ENCODE assay signal across 24 cellular contexts in the genomic region with DNA sequence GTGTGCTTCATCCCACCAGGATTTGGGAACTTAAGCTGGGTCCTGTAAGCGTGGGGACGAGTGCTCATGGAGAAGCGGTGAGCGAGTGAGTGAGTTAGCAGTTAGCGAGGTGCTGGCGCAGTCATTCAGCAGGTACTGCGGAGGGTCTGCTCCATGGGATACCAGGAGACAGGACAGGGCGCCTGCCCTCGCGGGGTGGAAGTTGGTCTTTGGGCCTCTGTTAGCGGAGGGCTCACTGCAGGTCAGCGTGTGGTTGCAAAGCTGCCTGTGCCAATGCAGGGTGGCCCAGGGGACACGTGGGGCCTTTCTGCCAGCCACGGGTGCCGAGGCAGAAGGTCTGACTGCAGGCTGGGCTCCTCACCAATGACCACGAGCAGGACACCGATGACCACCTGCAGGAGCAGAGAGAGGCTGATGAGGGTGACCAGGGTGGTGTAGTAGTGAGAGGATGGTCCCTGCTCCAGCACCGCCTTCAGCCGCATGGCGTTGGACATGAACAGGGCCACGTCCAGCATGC.
DNase-seq lines count a peak whose midpoint lies in the region; ATAC-seq, FAIRE-seq and TF ChIP-seq lines count a peak whose summit lies in the region.
"Had no signal": no experiment of that assay in that cellular context is flagged by ENCODE, and none has a peak within 500 bp of the region (broad histone marks: within the 10 kb centered on the region; RNA-seq: fewer than 3 reads in every experiment).

No MANE protein-coding gene starts in this region.

- POLR2A ChIA-PET in CD4-positive, alpha-beta memory T cell (lab: Charles Lee; ENCODE audit: partially characterized antibody) = interaction anchor here (1.5 to 2.9 kb wide), 3 partner anchors 188 to 383 kb away, joined by 4 to 26 read pairs (median 6); a partner anchor contains a TSS
- POLR2A ChIA-PET in GM12878 (lab: Charles Lee) = no interaction called here

- no peaks in the 10 kb centered on the region for H3K9me3 Mint-ChIP-seq in activated naive CD4-positive, alpha-beta T cell treated with anti-CD3 and anti-CD28 coated beads, Interleukin-2, amount 10 ng/mL, durations not matched to agents 7 days and 5 days
- no peaks in the 10 kb centered on the region for H3K9me3 Mint-ChIP-seq in activated naive CD4-positive, alpha-beta T cell treated with anti-CD3 and anti-CD28 coated beads for 36 hours
- peaks cover 0 to 2% (median 0%) of the 10 kb centered on the region in 8 donors for H3K9me3 Mint-ChIP-seq in CD4-positive, alpha-beta memory T cell
- H3K9me3 Mint-ChIP-seq in neural crest cell = no peaks in the 10 kb centered on the region
- H3K9me3 Mint-ChIP-seq: activated B cell treated with CpG ODN at 0.5 μM for 24 hours; stimulated activated naive CD8-positive, alpha-beta T cell treated with anti-CD3 and anti-CD28 coated beads, Interleukin-15, amount 100 ng/mL, for 72 hours had no signal

- BruUV-seq in GM12878 (replicated peaks; lab: Mats Ljungman, UMichigan) (no TSS peak), mammary epithelial cell (replicated peaks; lab: Mats Ljungman, UMichigan) (no TSS peak)

- H3K36me3 Mint-ChIP-seq in activated naive CD4-positive, alpha-beta T cell treated with anti-CD3 and anti-CD28 coated beads, Interleukin-2, amount 10 ng/mL, durations not matched to agents 7 days and 5 days = peaks cover 23% of the 10 kb centered on the region
- peaks cover 1% of the 10 kb centered on the region for H3K36me3 Mint-ChIP-seq in activated naive CD4-positive, alpha-beta T cell treated with anti-CD3 and anti-CD28 coated beads for 36 hours (ENCODE audit: low read depth)
- H3K36me3 Mint-ChIP-seq in CD4-positive, alpha-beta memory T cell = peaks cover 0 to 8% of the 10 kb centered on the region in 2 donors
- no peaks in the 10 kb centered on the region for H3K36me3 Mint-ChIP-seq in neural crest cell (ENCODE audit: low read depth)

- intact Hi-C loops in activated naive CD4-positive, alpha-beta T cell treated with anti-CD3 and anti-CD28 coated beads for 36 hours (cut with micrococcal nuclease) = no loop called here
- intact Hi-C loops in CD4-positive, alpha-beta memory T cell (cut with micrococcal nuclease) = loop anchor here (5.0 to 10.0 kb wide), 2 partner anchors 529 to 1027 kb away; a partner anchor contains a TSS
- intact Hi-C loops in GM12878 (cut with micrococcal nuclease; ENCODE audit: unreplicated experiment) (loop anchor here (5.0 to 10.0 kb wide), 2 partner anchors 309 to 527 kb away; no protein-coding TSS in a partner anchor), mammary epithelial cell (cut with micrococcal nuclease) (no loop called here), posterior vena cava (cut with DNase I) (loop anchor here in 1 of 2 donors (10.0 kb wide), 1 partner anchor 389 kb away; no protein-coding TSS in a partner anchor)

- H3K79me2 ChIP-seq in GM12878 (ENCODE audit: control insufficient read depth, insufficient read depth, low read length) = no peaks in the 10 kb centered on the region
- H3K79me2 ChIP-seq in mammary epithelial cell (ENCODE audit: insufficient read depth, low read length) = no peaks in the 10 kb centered on the region

- H3K27me3 ChIP-seq in CD4-positive, alpha-beta memory T cell (ENCODE audit: insufficient read depth, low read length) = no peaks in the 10 kb centered on the region
- H3K27me3 ChIP-seq in GM12878 (replicated peaks in 1 of 2; ENCODE audit: control insufficient read depth in 2 of 2, insufficient read depth in 2 of 2, low read length in 1 of 2) (no peaks in the 10 kb centered on the region), mammary epithelial cell (ENCODE audit: insufficient read depth, low read length) (peaks cover 2% of the 10 kb centered on the region)
- H3K27me3 ChIP-seq: colonic mucosa had no signal

- peak overlapping the region; percentile 76 for H3K27ac Mint-ChIP-seq in activated naive CD4-positive, alpha-beta T cell treated with anti-CD3 and anti-CD28 coated beads, Interleukin-2, amount 10 ng/mL, durations not matched to agents 7 days and 5 days
- no peak overlapping the region for H3K27ac Mint-ChIP-seq in activated naive CD4-positive, alpha-beta T cell treated with anti-CD3 and anti-CD28 coated beads for 36 hours
- peak overlapping the region; percentile 24 to 97 (median 69) for H3K27ac Mint-ChIP-seq in CD4-positive, alpha-beta memory T cell
- H3K27ac Mint-ChIP-seq in neural crest cell (ENCODE audit: unreplicated experiment) = peak overlapping the region; percentile 19
- H3K27ac Mint-ChIP-seq: activated B cell treated with CpG ODN at 0.5 μM for 24 hours; stimulated activated naive CD8-positive, alpha-beta T cell treated with anti-CD3 and anti-CD28 coated beads, Interleukin-15, amount 100 ng/mL, for 72 hours had no signal

- peak overlapping the region; percentile 46 for H3K4me3 Mint-ChIP-seq in activated naive CD4-positive, alpha-beta T cell treated with anti-CD3 and anti-CD28 coated beads, Interleukin-2, amount 10 ng/mL, durations not matched to agents 7 days and 5 days
- no peak overlapping the region for H3K4me3 Mint-ChIP-seq in activated naive CD4-positive, alpha-beta T cell treated with anti-CD3 and anti-CD28 coated beads for 36 hours
- peak overlapping the region in 7 of 8 donors; percentile 61 to 93 (median 85) for H3K4me3 Mint-ChIP-seq in CD4-positive, alpha-beta memory T cell
- no peak overlapping the region for H3K4me3 Mint-ChIP-seq in neural crest cell
- H3K4me3 Mint-ChIP-seq: activated B cell treated with CpG ODN at 0.5 μM for 24 hours had no signal

- no peak overlapping the region for H3K4me3 ChIP-seq in CD4-positive, alpha-beta memory T cell (ENCODE audit: low read length in 2 of 2)
- no peak overlapping the region for H3K4me3 ChIP-seq in GM12878
- no peak overlapping the region for H3K4me3 ChIP-seq in mammary epithelial cell (replicated peaks in 1 of 3; ENCODE audit: insufficient read depth in 1 of 3, low read depth in 2 of 3, low read length in 3 of 3)
- H3K4me3 ChIP-seq: colonic mucosa, skin epidermis had no signal

- peaks cover 82% of the 10 kb centered on the region for H3K4me1 Mint-ChIP-seq in activated naive CD4-positive, alpha-beta T cell treated with anti-CD3 and anti-CD28 coated beads, Interleukin-2, amount 10 ng/mL, durations not matched to agents 7 days and 5 days
- H3K4me1 Mint-ChIP-seq in activated naive CD4-positive, alpha-beta T cell treated with anti-CD3 and anti-CD28 coated beads for 36 hours (ENCODE audit: low read depth) = peaks cover 76% of the 10 kb centered on the region
- peaks cover 59 to 86% (median 71%) of the 10 kb centered on the region in 4 donors for H3K4me1 Mint-ChIP-seq in CD4-positive, alpha-beta memory T cell
- H3K4me1 Mint-ChIP-seq in neural crest cell = peaks cover 8% of the 10 kb centered on the region

- RAD21 ChIA-PET in GM12878 (lab: Charles Lee; ENCODE audit: unreplicated experiment) = interaction anchor here (1.1 kb wide), 1 partner anchor 10 kb away, joined by 3 read pairs; no protein-coding TSS in a partner anchor

- H3K27me3 Mint-ChIP-seq in activated naive CD4-positive, alpha-beta T cell treated with anti-CD3 and anti-CD28 coated beads, Interleukin-2, amount 10 ng/mL, durations not matched to agents 7 days and 5 days = peaks cover 3% of the 10 kb centered on the region
- no peaks in the 10 kb centered on the region for H3K27me3 Mint-ChIP-seq in activated naive CD4-positive, alpha-beta T cell treated with anti-CD3 and anti-CD28 coated beads for 36 hours (ENCODE audit: low read depth)
- H3K27me3 Mint-ChIP-seq in CD4-positive, alpha-beta memory T cell = no peaks in the 10 kb centered on the region
- no peaks in the 10 kb centered on the region for H3K27me3 Mint-ChIP-seq in neural crest cell (ENCODE audit: low read depth)
- H3K27me3 Mint-ChIP-seq: activated B cell treated with CpG ODN at 0.5 μM for 24 hours; stimulated activated naive CD8-positive, alpha-beta T cell treated with anti-CD3 and anti-CD28 coated beads, Interleukin-15, amount 100 ng/mL, for 72 hours had no signal

- H3K36me3 ChIP-seq in CD4-positive, alpha-beta memory T cell (ENCODE audit: insufficient read depth, low read length) = no peaks in the 10 kb centered on the region
- H3K36me3 ChIP-seq in GM12878 (ENCODE audit: control insufficient read depth in 2 of 2, insufficient read depth in 2 of 2, low read length in 1 of 2) = no peaks in the 10 kb centered on the region
- H3K36me3 ChIP-seq in mammary epithelial cell (ENCODE audit: insufficient read depth, low read length) = no peaks in the 10 kb centered on the region
- H3K36me3 ChIP-seq: colonic mucosa had no signal

- H3K27ac ChIP-seq in CD4-positive, alpha-beta memory T cell (ENCODE audit: low read depth, low read length) = no peak overlapping the region
- H3K27ac ChIP-seq in GM12878 (ENCODE audit: control insufficient read depth, insufficient read depth) (no peak overlapping the region), mammary epithelial cell (ENCODE audit: insufficient read depth, low read depth, low read length) (no peak overlapping the region)
- H3K27ac ChIP-seq: colonic mucosa, skin epidermis had no signal

- no peak overlapping the region for H3K9ac ChIP-seq in GM12878 (ENCODE audit: control insufficient read depth, insufficient read depth, low read length)
- no peak overlapping the region for H3K9ac ChIP-seq in mammary epithelial cell (ENCODE audit: insufficient read depth, low read length)

- ATAC-seq in GM12878 (no peak), GM18519 (IDR thresholded peaks at IDR 0.05; ENCODE audit: low FRiP score, unreplicated experiment) (no peak)
- ATAC-seq: esophagus mucosa; stimulated activated naive CD8-positive, alpha-beta T cell treated with anti-CD3 and anti-CD28 coated beads, Interleukin-15, amount 100 ng/mL, for 72 hours had no signal

- SMC1A ChIA-PET in GM12878 (lab: Charles Lee; ENCODE audit: uncharacterized antibody, unreplicated experiment) = no interaction called here

- H3K4me1 ChIP-seq in CD4-positive, alpha-beta memory T cell (ENCODE audit: insufficient read depth, low read length) = peaks cover 77% of the 10 kb centered on the region
- peaks cover 23% of the 10 kb centered on the region for H3K4me1 ChIP-seq in GM12878 (ENCODE audit: control insufficient read depth, insufficient read depth, low read length)
- peaks cover 6% of the 10 kb centered on the region for H3K4me1 ChIP-seq in mammary epithelial cell (ENCODE audit: insufficient read depth, low read length)
- H3K4me1 ChIP-seq: colonic mucosa had no signal

- no peak for FAIRE-seq in GM12878 (lab: Jason Lieb, UNC)
- FAIRE-seq: bronchial epithelial cell had no signal

- in situ Hi-C loops in GM12878 (cut with MboI) = loop anchor here (5.0 kb wide), 1 partner anchor 532 kb away; no protein-coding TSS in a partner anchor
- in situ Hi-C loops in mammary epithelial cell (cut with MboI; ENCODE audit: low sequenced_read_pairs in 2 of 2) = loop anchor here (25.0 kb wide), 2 partner anchors 372 to 1022 kb away; a partner anchor contains a TSS

- no peaks in the 10 kb centered on the region for H4K20me1 ChIP-seq in GM12878 (ENCODE audit: control insufficient read depth, insufficient read depth)
- no peaks in the 10 kb centered on the region for H4K20me1 ChIP-seq in mammary epithelial cell (ENCODE audit: insufficient read depth, low read length)

- H3K4me2 ChIP-seq in GM12878 (ENCODE audit: control insufficient read depth, insufficient read depth) (no peak overlapping the region), mammary epithelial cell (ENCODE audit: insufficient read depth, low read depth, low read length) (no peak overlapping the region)

- TF ChIP-seq EP300 in GM12878 (IDR thresholded peaks at IDR 0.05; ENCODE audit: borderline replicate concordance in 1 of 2, control insufficient read depth in 1 of 2, low read depth in 2 of 2, low read length in 2 of 2) = no peak

- no peak for DNase-seq in activated naive CD4-positive, alpha-beta T cell treated with anti-CD3 and anti-CD28 coated beads, Interleukin-2, amount 10 ng/mL, durations not matched to agents 7 days and 5 days
- DNase-seq in activated naive CD4-positive, alpha-beta T cell treated with anti-CD3 and anti-CD28 coated beads for 36 hours = no peak
- no peak for DNase-seq in CD4-positive, alpha-beta memory T cell
- no peak for DNase-seq in GM12878 (ENCODE audit: low read depth, low spot score)
- no peak for DNase-seq in neural crest cell (ENCODE audit: low read depth, low spot score)
- no peak for DNase-seq in mammary epithelial cell
- DNase-seq in posterior vena cava (ENCODE audit: low spot score) = no peak
- DNase-seq: activated B cell treated with CpG ODN at 0.5 μM for 24 hours; activated CD4-positive, alpha-beta T cell treated with anti-CD3 and anti-CD28 coated beads, Interleukin-2, amount 50 U/mL, for 48 hours; activated effector memory CD4-positive, alpha-beta T cell treated with Interleukin-2 at 50 U/mL for 16 hours; anterior cingulate cortex; colonic mucosa; foreskin fibroblast; HCEC 1CT; NCI-H1105; NCI-H2029; NCI-H526 treated with DMSO at 0.1 percent for 48 hours; occipital lobe; SHP77; stimulated activated naive CD8-positive, alpha-beta T cell treated with anti-CD3 and anti-CD28 coated beads, Interleukin-15, amount 100 ng/mL, for 72 hours had no signal

- no peak for TF ChIP-seq RAD21 in GM12878 (IDR thresholded peaks at IDR 0.05; ENCODE audit: insufficient read depth, low read depth, low read length)

- no peaks in the 10 kb centered on the region for H3K9me3 ChIP-seq in CD4-positive, alpha-beta memory T cell (ENCODE audit: control insufficient read depth in 1 of 2, low read length in 2 of 2)
- no peaks in the 10 kb centered on the region for H3K9me3 ChIP-seq in GM12878 (replicated peaks; ENCODE audit: control insufficient read depth, insufficient read depth, low read length)
- H3K9me3 ChIP-seq in mammary epithelial cell (replicated peaks; ENCODE audit: insufficient read depth, low read length) = no peaks in the 10 kb centered on the region
- H3K9me3 ChIP-seq: colonic mucosa had no signal

- CTCF ChIA-PET in activated naive CD4-positive, alpha-beta T cell treated with anti-CD3 and anti-CD28 coated beads, Interleukin-2, amount 10 ng/mL, durations not matched to agents 7 days and 5 days (lab: Charles Lee) = interaction anchor here (0.7 to 1.6 kb wide), 2 partner anchors 10 to 53 kb away, joined by 3 to 6 read pairs; no protein-coding TSS in a partner anchor
- CTCF ChIA-PET in activated naive CD4-positive, alpha-beta T cell treated with anti-CD3 and anti-CD28 coated beads for 36 hours (lab: Charles Lee) = interaction anchor here (0.6 to 2.5 kb wide), 9 partner anchors 10 to 1017 kb away, joined by 3 to 10 read pairs (median 5); a partner anchor contains a TSS
- CTCF ChIA-PET in CD4-positive, alpha-beta memory T cell (lab: Charles Lee; ENCODE audit: partially characterized antibody) = interaction anchor here (0.7 to 6.0 kb wide), 10 partner anchors 10 to 384 kb away, joined by 3 to 43 read pairs (median 6); a partner anchor contains a TSS
- CTCF ChIA-PET in GM12878 (lab: Yijun Ruan, JAX) (interaction anchor here (0.7 to 1.6 kb wide), 5 partner anchors 10 to 1018 kb away, joined by 3 to 4 read pairs (median 3); no protein-coding TSS in a partner anchor), mammary epithelial cell (lab: Charles Lee; ENCODE audit: low non-redundant PET) (interaction anchor here (0.7 kb wide), 1 partner anchor 552 kb away, joined by 3 read pairs; no protein-coding TSS in a partner anchor)

- no peak for TF ChIP-seq POLR2A in GM12878 (IDR thresholded peaks at IDR 0.05; ENCODE audit: low read depth, low read length)

- H2AFZ ChIP-seq in GM12878 (ENCODE audit: control insufficient read depth, low read depth, low read length) = no peak overlapping the region
- no peak overlapping the region for H2AFZ ChIP-seq in mammary epithelial cell (ENCODE audit: low read depth, low read length)

- TF ChIP-seq CTCF in GM12878 (IDR thresholded peaks at IDR 0.05 in 2 of 3, conservative IDR thresholded peaks at IDR 0.05 in 1 of 3; ENCODE audit: control insufficient read depth in 2 of 3, extremely low read depth in 1 of 3, insufficient read depth in 1 of 3, low read depth in 3 of 3, low read length in 3 of 3) (no peak), neural crest cell (conservative IDR thresholded peaks at IDR 0.05) (no peak), mammary epithelial cell (conservative IDR thresholded peaks at IDR 0.05 in 1 of 2, IDR thresholded peaks at IDR 0.05 in 1 of 2; ENCODE audit: extremely low read depth in 1 of 2, insufficient read depth in 1 of 2, low read depth in 1 of 2, low read length in 2 of 2) (no peak)

- 77% methylated on average over 21 of the region's 21 CpGs for WGBS in GM12878 (ENCODE audit: insufficient coverage, insufficient replicate concordance, low lambda C conversion rate, missing lambda C conversion rate)
- WGBS in mammary epithelial cell (ENCODE audit: low coverage, missing lambda C conversion rate) = 91% methylated on average over 11 of the region's 21 CpGs

- dilution Hi-C loops in mammary epithelial cell (cut with HindIII; ENCODE audit: low sequenced_read_pairs) = loop anchor here (5.0 kb wide), 2 partner anchors 52 to 252 kb away; no protein-coding TSS in a partner anchor

Comparison
In these comparisons a context has a peak if more than half of its experiments do, and no peak if none do; other contexts are left out.
1. H3K4me3 Mint-ChIP-seq: peak in activated naive CD4-positive, alpha-beta T cell treated with anti-CD3 and anti-CD28 coated beads, Interleukin-2, amount 10 ng/mL, durations not matched to agents 7 days and 5 days (single experiment) and CD4-positive, alpha-beta memory T cell (7 of 8); none in activated naive CD4-positive, alpha-beta T cell treated with anti-CD3 and anti-CD28 coated beads for 36 hours (single experiment) and neural crest cell (single experiment).
2. intact Hi-C loops: an anchor here in CD4-positive, alpha-beta memory T cell (5.0 to 10.0 kb wide) and GM12878 (5.0 to 10.0 kb wide); none called in activated naive CD4-positive, alpha-beta T cell treated with anti-CD3 and anti-CD28 coated beads for 36 hours and mammary epithelial cell.